14 cellular contexts compared by ENCODE assay signal in the genomic region with DNA sequence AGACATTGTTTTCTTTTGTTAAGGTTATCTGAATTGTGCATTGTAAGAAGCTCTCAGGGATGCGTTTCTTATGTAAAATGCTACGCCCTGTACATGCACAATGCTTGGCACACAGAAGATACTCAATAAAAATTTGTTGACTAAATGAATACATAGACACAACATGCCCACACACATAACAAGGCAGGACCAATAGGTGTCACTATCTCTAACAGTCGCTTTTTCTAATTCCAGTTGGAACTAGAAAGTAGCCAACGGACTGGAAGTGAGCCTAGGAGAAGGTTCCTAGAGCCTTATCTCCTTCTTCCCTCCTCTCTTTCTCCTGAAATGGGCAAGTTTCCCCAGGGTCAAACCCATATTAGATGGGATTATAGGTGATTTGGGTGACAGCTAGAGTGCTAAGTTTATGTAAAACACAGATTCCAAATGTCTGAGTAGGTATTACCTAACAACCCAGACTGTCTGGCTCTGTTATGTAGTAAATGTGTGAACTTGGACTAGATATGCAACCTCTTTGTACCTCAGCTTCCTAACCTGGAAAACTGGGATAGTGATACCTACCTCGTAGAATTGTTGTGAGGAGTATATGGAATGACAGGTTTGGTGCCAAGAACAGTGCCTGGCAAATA.
A peak's percentile ranks its signal among the peaks of the same experiment; 100 is the strongest.
DNase-seq lines count a peak whose midpoint lies in the region; ATAC-seq, FAIRE-seq and TF ChIP-seq lines count a peak whose summit lies in the region.
"Had no signal": no experiment of that assay in that cellular context is flagged by ENCODE, and none has a peak within 500 bp of the region (broad histone marks: within the 10 kb centered on the region; RNA-seq: fewer than 3 reads in every experiment).

No MANE protein-coding gene starts in this region.

- peak; percentile 14; the same call in 1 of the 3 replicates for TF ChIP-seq CTCF in A549 (IDR thresholded peaks at IDR 0.05)
- no peak for TF ChIP-seq CTCF in WTC11 (IDR thresholded peaks at IDR 0.05)
- peak; percentile 4 for TF ChIP-seq CTCF in retinal pigment epithelial cell (conservative IDR thresholded peaks at IDR 0.05; ENCODE audit: low read depth, low read length)
- no peak for TF ChIP-seq CTCF in left lung (IDR thresholded peaks at IDR 0.05)

- peaks cover 33% of the 10 kb centered on the region for H3K4me1 Mint-ChIP-seq in WTC11

- H3K27me3 Mint-ChIP-seq in WTC11 (ENCODE audit: low read depth), result no peaks in the 10 kb centered on the region

- no peaks in the 10 kb centered on the region for H3K36me3 Mint-ChIP-seq in WTC11

- no peaks in the 10 kb centered on the region for H3K36me3 ChIP-seq in left lung

- H3K27ac ChIP-seq in A549, result peak overlapping the region; percentile 71 to 89
- no peak overlapping the region for H3K27ac ChIP-seq in left lung

- DNase-seq in A549 (ENCODE audit: low read depth in 1 of 2, low spot score in 1 of 2) (no peak), WTC11 (ENCODE audit: low spot score) (no peak), retinal pigment epithelial cell (ENCODE audit: low read depth) (peak; percentile 83), mucosa of gallbladder (ENCODE audit: low spot score) (no peak), left lung (no peak), NCI-H524 (lab: John Stamatoyannopoulos, UW) (no peak)
- DNase-seq: C1 segment of cervical spinal cord, DND-41, H9, NCI-H1930, NCI-H446 had no signal

- FAIRE-seq in A549 (lab: Jason Lieb, UNC), result peak; percentile 36
- FAIRE-seq: G401.6 had no signal

- no peak overlapping the region for H3K4me3 Mint-ChIP-seq in WTC11
- H3K4me3 Mint-ChIP-seq: H9 had no signal

- no peak for TF ChIP-seq EP300 in A549 (IDR thresholded peaks at IDR 0.05)

- H3K9me3 ChIP-seq in A549 (no peaks in the 10 kb centered on the region), left lung (no peaks in the 10 kb centered on the region)

- CTCF ChIA-PET in A549 (lab: Yijun Ruan, JAX), result interaction anchor here (0.9 to 4.8 kb wide), 7 partner anchors 12 to 195 kb away, joined by 4 to 40 read pairs (median 5); no protein-coding TSS in a partner anchor
- CTCF ChIA-PET in WTC11 (lab: Charles Lee), result no interaction called here

- POLR2A ChIA-PET in A549 (lab: Yijun Ruan, JAX) (no interaction called here), WTC11 (lab: Charles Lee) (interaction anchor here (0.9 kb wide), 1 partner anchor 202 kb away, joined by 4 read pairs; no protein-coding TSS in a partner anchor)

- no peaks in the 10 kb centered on the region for H3K9me3 Mint-ChIP-seq in WTC11
- H3K9me3 Mint-ChIP-seq: H9 had no signal

- peaks cover 92% of the 10 kb centered on the region for H3K4me1 ChIP-seq in A549
- peaks cover 0 to 12% of the 10 kb centered on the region in 2 donors for H3K4me1 ChIP-seq in left lung

- H3K27ac Mint-ChIP-seq in WTC11, result no peak overlapping the region
- H3K27ac Mint-ChIP-seq: H9 had no signal

- H3K27me3 ChIP-seq in left lung, result no peaks in the 10 kb centered on the region

- no peak for TF ChIP-seq POLR2A in A549 (IDR thresholded peaks at IDR 0.05; ENCODE audit: low read length)

- TF ChIP-seq RAD21 in A549 (conservative IDR thresholded peaks at IDR 0.05 in 1 of 2, IDR thresholded peaks at IDR 0.05 in 1 of 2), result no peak

- 87% methylated on average over 5 of the region's 5 CpGs for WGBS in A549 (ENCODE audit: missing lambda C conversion rate)

- ATAC-seq in A549 (no peak), GM18867 (IDR thresholded peaks at IDR 0.05; ENCODE audit: unreplicated experiment) (peak; percentile 35), WTC11 (0 out of 2 replicates have a peak, but pooled peaks have one; percentile 27), GM19455 (IDR thresholded peaks at IDR 0.05; ENCODE audit: unreplicated experiment) (no peak), left lung (no peak)

- H3K4me3 ChIP-seq in A549 (no peak overlapping the region), retinal pigment epithelial cell (ENCODE audit: low read length) (no peak overlapping the region), left lung (no peak overlapping the region)

- no peak overlapping the region for H3K4me2 ChIP-seq in A549

- intact Hi-C loops in left lung (cut with DNase I), result loop anchor here in 1 of 2 donors (5.0 kb wide), 1 partner anchor 196 kb away; no protein-coding TSS in a partner anchor

TF ChIP-seq in A549, 52 proteins besides CTCF, POLR2A, EP300 and RAD21:
- TF ChIP-seq CBX8 (IDR thresholded peaks at IDR 0.05), result no peak
- no peak for TF ChIP-seq ZC3H11A (IDR thresholded peaks at IDR 0.05)
- no peak for TF ChIP-seq TFCP2L1 (CRISPR knock-in tag; IDR thresholded peaks at IDR 0.05)
- TF ChIP-seq HDAC2 (IDR thresholded peaks at IDR 0.05), result no peak

TF ChIP-seq in WTC11, 78 proteins besides CTCF, POLR2A, EP300 and RAD21:
- TF ChIP-seq, protein P1, sequence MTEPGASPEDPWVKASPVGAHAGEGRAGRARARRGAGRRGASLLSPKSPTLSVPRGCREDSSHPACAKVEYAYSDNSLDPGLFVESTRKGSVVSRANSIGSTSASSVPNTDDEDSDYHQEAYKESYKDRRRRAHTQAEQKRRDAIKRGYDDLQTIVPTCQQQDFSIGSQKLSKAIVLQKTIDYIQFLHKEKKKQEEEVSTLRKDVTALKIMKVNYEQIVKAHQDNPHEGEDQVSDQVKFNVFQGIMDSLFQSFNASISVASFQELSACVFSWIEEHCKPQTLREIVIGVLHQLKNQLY (CRISPR knock-in tag; IDR thresholded peaks at IDR 0.05), result no peak
- TF ChIP-seq, protein P2, sequence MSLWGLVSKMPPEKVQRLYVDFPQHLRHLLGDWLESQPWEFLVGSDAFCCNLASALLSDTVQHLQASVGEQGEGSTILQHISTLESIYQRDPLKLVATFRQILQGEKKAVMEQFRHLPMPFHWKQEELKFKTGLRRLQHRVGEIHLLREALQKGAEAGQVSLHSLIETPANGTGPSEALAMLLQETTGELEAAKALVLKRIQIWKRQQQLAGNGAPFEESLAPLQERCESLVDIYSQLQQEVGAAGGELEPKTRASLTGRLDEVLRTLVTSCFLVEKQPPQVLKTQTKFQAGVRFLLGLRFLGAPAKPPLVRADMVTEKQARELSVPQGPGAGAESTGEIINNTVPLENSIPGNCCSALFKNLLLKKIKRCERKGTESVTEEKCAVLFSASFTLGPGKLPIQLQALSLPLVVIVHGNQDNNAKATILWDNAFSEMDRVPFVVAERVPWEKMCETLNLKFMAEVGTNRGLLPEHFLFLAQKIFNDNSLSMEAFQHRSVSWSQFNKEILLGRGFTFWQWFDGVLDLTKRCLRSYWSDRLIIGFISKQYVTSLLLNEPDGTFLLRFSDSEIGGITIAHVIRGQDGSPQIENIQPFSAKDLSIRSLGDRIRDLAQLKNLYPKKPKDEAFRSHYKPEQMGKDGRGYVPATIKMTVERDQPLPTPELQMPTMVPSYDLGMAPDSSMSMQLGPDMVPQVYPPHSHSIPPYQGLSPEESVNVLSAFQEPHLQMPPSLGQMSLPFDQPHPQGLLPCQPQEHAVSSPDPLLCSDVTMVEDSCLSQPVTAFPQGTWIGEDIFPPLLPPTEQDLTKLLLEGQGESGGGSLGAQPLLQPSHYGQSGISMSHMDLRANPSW (CRISPR knock-in tag; conservative IDR thresholded peaks at IDR 0.05; ENCODE audit: low read depth), result no peak
- TF ChIP-seq, protein P3, sequence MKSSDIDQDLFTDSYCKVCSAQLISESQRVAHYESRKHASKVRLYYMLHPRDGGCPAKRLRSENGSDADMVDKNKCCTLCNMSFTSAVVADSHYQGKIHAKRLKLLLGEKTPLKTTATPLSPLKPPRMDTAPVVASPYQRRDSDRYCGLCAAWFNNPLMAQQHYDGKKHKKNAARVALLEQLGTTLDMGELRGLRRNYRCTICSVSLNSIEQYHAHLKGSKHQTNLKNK (CRISPR knock-in tag; IDR thresholded peaks at IDR 0.05), result no peak
- TF ChIP-seq ZNF232 (CRISPR knock-in tag; IDR thresholded peaks at IDR 0.05), result no peak

Comparison
In these comparisons a context has a peak if more than half of its experiments do, and no peak if none do; other contexts are left out.
1. ATAC-seq: peak in GM18867 (single experiment) and WTC11 (single experiment); none in A549 (0 of 2), GM19455 (single experiment) and left lung (single experiment).
2. H3K27ac ChIP-seq: peak in A549 (2 of 2); none in left lung (0 of 2).
3. CTCF ChIP-seq: peak in A549 (single experiment) and retinal pigment epithelial cell (single experiment); none in WTC11 (single experiment) and left lung (0 of 2).